In the genomic region with DNA sequence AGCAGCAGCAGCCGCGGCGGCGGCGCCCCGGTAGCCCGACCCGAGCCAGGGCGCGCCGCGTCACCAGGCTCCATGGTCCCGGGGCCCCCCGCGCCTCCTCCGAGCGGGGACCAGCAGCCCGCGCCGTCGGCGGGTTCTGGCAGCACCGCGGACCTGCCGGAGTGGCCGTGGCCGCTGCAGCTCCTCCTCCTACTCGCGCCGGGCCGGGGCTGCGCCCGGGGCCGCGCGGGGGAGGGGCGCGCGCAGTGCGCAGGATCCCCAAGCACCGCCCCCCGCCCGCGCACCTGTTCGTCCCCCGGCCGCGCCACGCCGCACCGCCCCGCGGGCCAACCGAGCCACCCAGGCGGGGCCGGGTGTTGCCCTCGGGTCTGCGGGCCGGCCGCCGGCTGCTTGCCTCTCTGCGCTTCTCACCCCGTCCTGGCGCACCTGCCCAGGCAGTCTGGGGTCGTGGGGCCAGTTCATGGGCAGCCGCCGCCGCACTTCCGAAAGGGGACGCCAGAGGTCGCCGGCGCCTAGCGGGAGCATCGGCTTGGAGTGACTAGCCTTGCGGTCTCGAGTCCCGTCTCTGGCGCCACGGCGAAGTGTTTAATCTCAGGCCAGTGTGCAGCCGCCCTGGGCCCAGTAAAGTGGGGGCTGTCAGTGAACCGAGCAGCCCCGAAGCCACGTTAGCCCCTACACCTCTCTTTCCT, we compare ENCODE assay signal across 1 cellular context.
TF ChIP-seq lines count a peak whose summit lies in the region.

Gene SLC9A7, minus strand, starts transcription at position 163 of the 689 bp plus-strand sequence. Its CDS starts 89 bp downstream, at position 74.

TF ChIP-seq in GM23338, 12 proteins besides CTCF, POLR2A, EP300 and RAD21 (continued from another document):
- TF ChIP-seq, protein P1, sequence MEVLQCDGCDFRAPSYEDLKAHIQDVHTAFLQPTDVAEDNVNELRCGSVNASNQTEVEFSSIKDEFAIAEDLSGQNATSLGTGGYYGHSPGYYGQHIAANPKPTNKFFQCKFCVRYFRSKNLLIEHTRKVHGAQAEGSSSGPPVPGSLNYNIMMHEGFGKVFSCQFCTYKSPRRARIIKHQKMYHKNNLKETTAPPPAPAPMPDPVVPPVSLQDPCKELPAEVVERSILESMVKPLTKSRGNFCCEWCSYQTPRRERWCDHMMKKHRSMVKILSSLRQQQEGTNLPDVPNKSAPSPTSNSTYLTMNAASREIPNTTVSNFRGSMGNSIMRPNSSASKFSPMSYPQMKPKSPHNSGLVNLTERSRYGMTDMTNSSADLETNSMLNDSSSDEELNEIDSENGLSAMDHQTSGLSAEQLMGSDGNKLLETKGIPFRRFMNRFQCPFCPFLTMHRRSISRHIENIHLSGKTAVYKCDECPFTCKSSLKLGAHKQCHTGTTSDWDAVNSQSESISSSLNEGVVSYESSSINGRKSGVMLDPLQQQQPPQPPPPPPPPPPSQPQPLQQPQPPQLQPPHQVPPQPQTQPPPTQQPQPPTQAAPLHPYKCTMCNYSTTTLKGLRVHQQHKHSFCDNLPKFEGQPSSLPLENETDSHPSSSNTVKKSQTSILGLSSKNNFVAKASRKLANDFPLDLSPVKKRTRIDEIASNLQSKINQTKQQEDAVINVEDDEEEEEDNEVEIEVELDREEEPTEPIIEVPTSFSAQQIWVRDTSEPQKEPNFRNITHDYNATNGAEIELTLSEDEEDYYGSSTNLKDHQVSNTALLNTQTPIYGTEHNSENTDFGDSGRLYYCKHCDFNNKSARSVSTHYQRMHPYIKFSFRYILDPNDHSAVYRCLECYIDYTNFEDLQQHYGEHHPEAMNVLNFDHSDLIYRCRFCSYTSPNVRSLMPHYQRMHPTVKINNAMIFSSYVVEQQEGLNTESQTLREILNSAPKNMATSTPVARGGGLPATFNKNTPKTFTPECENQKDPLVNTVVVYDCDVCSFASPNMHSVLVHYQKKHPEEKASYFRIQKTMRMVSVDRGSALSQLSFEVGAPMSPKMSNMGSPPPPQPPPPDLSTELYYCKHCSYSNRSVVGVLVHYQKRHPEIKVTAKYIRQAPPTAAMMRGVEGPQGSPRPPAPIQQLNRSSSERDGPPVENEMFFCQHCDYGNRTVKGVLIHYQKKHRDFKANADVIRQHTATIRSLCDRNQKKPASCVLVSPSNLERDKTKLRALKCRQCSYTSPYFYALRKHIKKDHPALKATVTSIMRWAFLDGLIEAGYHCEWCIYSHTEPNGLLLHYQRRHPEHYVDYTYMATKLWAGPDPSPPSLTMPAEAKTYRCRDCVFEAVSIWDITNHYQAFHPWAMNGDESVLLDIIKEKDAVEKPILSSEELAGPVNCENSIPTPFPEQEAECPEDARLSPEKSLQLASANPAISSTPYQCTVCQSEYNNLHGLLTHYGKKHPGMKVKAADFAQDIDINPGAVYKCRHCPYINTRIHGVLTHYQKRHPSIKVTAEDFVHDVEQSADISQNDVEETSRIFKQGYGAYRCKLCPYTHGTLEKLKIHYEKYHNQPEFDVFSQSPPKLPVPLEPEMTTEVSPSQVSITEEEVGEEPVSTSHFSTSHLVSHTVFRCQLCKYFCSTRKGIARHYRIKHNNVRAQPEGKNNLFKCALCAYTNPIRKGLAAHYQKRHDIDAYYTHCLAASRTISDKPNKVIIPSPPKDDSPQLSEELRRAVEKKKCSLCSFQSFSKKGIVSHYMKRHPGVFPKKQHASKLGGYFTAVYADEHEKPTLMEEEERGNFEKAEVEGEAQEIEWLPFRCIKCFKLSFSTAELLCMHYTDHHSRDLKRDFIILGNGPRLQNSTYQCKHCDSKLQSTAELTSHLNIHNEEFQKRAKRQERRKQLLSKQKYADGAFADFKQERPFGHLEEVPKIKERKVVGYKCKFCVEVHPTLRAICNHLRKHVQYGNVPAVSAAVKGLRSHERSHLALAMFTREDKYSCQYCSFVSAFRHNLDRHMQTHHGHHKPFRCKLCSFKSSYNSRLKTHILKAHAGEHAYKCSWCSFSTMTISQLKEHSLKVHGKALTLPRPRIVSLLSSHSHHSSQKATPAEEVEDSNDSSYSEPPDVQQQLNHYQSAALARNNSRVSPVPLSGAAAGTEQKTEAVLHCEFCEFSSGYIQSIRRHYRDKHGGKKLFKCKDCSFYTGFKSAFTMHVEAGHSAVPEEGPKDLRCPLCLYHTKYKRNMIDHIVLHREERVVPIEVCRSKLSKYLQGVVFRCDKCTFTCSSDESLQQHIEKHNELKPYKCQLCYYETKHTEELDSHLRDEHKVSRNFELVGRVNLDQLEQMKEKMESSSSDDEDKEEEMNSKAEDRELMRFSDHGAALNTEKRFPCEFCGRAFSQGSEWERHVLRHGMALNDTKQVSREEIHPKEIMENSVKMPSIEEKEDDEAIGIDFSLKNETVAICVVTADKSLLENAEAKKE (CRISPR knock-in tag; IDR thresholded peaks at IDR 0.05), result no peak
- TF ChIP-seq NANOG (IDR thresholded peaks at IDR 0.05; ENCODE audit: borderline replicate concordance), result no peak
